31 cellular contexts compared by ENCODE assay signal in genomic region chr6:46867411-46867810, GRCh38. TPM values are rescaled to one million over a fixed set of nuclear protein-coding genes. Genes with fewer than 3 reads are reported as not detected.
"Had no signal": no experiment of that assay in that cellular context is flagged by ENCODE, and none has a peak within 500 bp of the region (broad histone marks: within the 10 kb centered on the region; RNA-seq: fewer than 3 reads in every experiment).

No MANE protein-coding gene starts in this region.

- H3K27me3 ChIP-seq: MG63 had no signal

- H3K4me3 Mint-ChIP-seq: activated CD4-positive, alpha-beta memory T cell treated with anti-CD3 and anti-CD28 coated beads, Interleukin-2, amount 10 ng/mL, durations not matched to agents 7 days and 5 days; activated naive CD8-positive, alpha-beta T cell treated with anti-CD3 and anti-CD28 coated beads, Interleukin-2, amount 10 ng/mL, durations not matched to agents 7 days and 5 days; central memory CD8-positive, alpha-beta T cell; T-cell had no signal

- DNase-seq: activated CD4-positive, alpha-beta memory T cell treated with anti-CD3 and anti-CD28 coated beads, Interleukin-2, amount 10 ng/mL, durations not matched to agents 7 days and 5 days; activated CD4-positive, alpha-beta T cell treated with anti-CD3 and anti-CD28 coated beads, Interleukin-2, amount 50 U/mL, for 1 hour; activated CD4-positive, CD25-positive, alpha-beta regulatory T cell; activated gamma-delta T cell treated with Interleukin-2 at 50 U/mL for 16 hours; activated naive CD4-positive, alpha-beta T cell treated with anti-CD3 and anti-CD28 coated beads, Interleukin-2, amount 50 U/mL, for 16 hours; activated naive CD8-positive, alpha-beta T cell treated with anti-CD3 and anti-CD28 coated beads, Interleukin-2, amount 10 ng/mL, durations not matched to agents 7 days and 5 days; activated T-cell treated with anti-CD3 and anti-CD28 coated beads for 4 hours; activated T-cell treated with anti-CD3 and anti-CD28 coated beads, Interleukin-2, amount 50 U/mL, for 48 hours; adrenal gland; aorta; KG1; MG63; MV-4-11; NCI-H1092 treated with DMSO at 0.1 percent for 48 hours; NCI-H1417 treated with DMSO at 0.1 percent for 48 hours; NCI-H1694; NCI-H2029; NCI-H2107; NCI-H2171 treated with DMSO at 0.1 percent for 48 hours; NCI-H226; NCI-H526; T-cell; T-helper 2 cell; T1000 had no signal

- H3K36me3 ChIP-seq: MG63 had no signal

- H3K27ac Mint-ChIP-seq: activated CD4-positive, alpha-beta memory T cell treated with anti-CD3 and anti-CD28 coated beads, Interleukin-2, amount 10 ng/mL, durations not matched to agents 7 days and 5 days; activated naive CD8-positive, alpha-beta T cell treated with anti-CD3 and anti-CD28 coated beads, Interleukin-2, amount 10 ng/mL, durations not matched to agents 7 days and 5 days; activated T-helper 2 cell treated with anti-CD3 and anti-CD28 coated beads, Interferon-gamma antibody, Interleukin-2, Interleukin-4, amounts not matched to agents 10 μg/mL and 5 μg/mL and 100 μg/mL, durations not matched to agents 14 hours and 24 hours and 36 hours; T-cell had no signal

- H3K4me3 ChIP-seq: adrenal gland, MG63, SK-N-MC had no signal

- H3K4me1 ChIP-seq: adrenal gland had no signal

- H3K9me3 Mint-ChIP-seq: activated CD4-positive, alpha-beta memory T cell treated with anti-CD3 and anti-CD28 coated beads, Interleukin-2, amount 10 ng/mL, durations not matched to agents 7 days and 5 days; activated naive CD8-positive, alpha-beta T cell treated with anti-CD3 and anti-CD28 coated beads, Interleukin-2, amount 10 ng/mL, durations not matched to agents 7 days and 5 days; activated T-helper 2 cell treated with anti-CD3 and anti-CD28 coated beads, Interferon-gamma antibody, Interleukin-2, Interleukin-4, amounts not matched to agents 10 μg/mL and 5 μg/mL and 100 μg/mL, durations not matched to agents 14 hours and 24 hours and 36 hours; central memory CD8-positive, alpha-beta T cell; T-cell had no signal

- ATAC-seq: Right ventricle myocardium inferior, T-cell had no signal

- H3K36me3 Mint-ChIP-seq: activated naive CD8-positive, alpha-beta T cell treated with anti-CD3 and anti-CD28 coated beads, Interleukin-2, amount 10 ng/mL, durations not matched to agents 7 days and 5 days; T-cell had no signal

- H3K27me3 Mint-ChIP-seq: activated CD4-positive, alpha-beta memory T cell treated with anti-CD3 and anti-CD28 coated beads, Interleukin-2, amount 10 ng/mL, durations not matched to agents 7 days and 5 days had no signal

- H3K4me1 Mint-ChIP-seq: activated CD4-positive, alpha-beta memory T cell treated with anti-CD3 and anti-CD28 coated beads, Interleukin-2, amount 10 ng/mL, durations not matched to agents 7 days and 5 days; activated naive CD8-positive, alpha-beta T cell treated with anti-CD3 and anti-CD28 coated beads, Interleukin-2, amount 10 ng/mL, durations not matched to agents 7 days and 5 days; central memory CD8-positive, alpha-beta T cell; T-cell had no signal

- H3K27ac ChIP-seq: adrenal gland, SK-N-MC, VCaP had no signal

- H3K9me3 ChIP-seq: adrenal gland, MG63 had no signal

RNA-seq across cellular contexts. Expression of gene ADGRF5, which starts 54.3 kb away (rescaled TPM):
- total RNA-seq: activated CD4-positive, alpha-beta memory T cell treated with anti-CD3 and anti-CD28 coated beads, Interleukin-2, amount 10 ng/mL, durations not matched to agents 7 days and 5 days; activated CD8-positive, alpha-beta memory T cell treated with anti-CD3 and anti-CD28 coated beads for 36 hours; activated naive CD8-positive, alpha-beta T cell treated with anti-CD3 and anti-CD28 coated beads, Interleukin-2, amount 10 ng/mL, durations not matched to agents 7 days and 5 days; activated T-helper 2 cell treated with anti-CD3 and anti-CD28 coated beads, Interferon-gamma antibody, Interleukin-2, Interleukin-4, amounts not matched to agents 10 μg/mL and 5 μg/mL and 100 μg/mL, durations not matched to agents 14 hours and 24 hours and 36 hours; LHCN-M2 had no signal
